18 cellular contexts compared by ENCODE assay signal in genomic region chr4:3491681-3492405, GRCh38. TPM values are rescaled to one million over a fixed set of nuclear protein-coding genes. Genes with fewer than 3 reads are reported as not detected.
A peak's percentile ranks its signal among the peaks of the same experiment; 100 is the strongest.
DNase-seq lines count a peak whose midpoint lies in the region; ATAC-seq and TF ChIP-seq lines count a peak whose summit lies in the region.
"Had no signal": no experiment of that assay in that cellular context is flagged by ENCODE, and none has a peak within 500 bp of the region (broad histone marks: within the 10 kb centered on the region; RNA-seq: fewer than 3 reads in every experiment).

No MANE protein-coding gene starts in this region.

- CTCF ChIA-PET in A673 (lab: Charles Lee), result no interaction called here

- H3K4me3 ChIP-seq in cardiac fibroblast (replicated peaks in 1 of 2; ENCODE audit: low read depth in 2 of 2, low read length in 2 of 2) (no peak overlapping the region), A673 (ENCODE audit: low read depth, low read length, poor library complexity, severe bottlenecking) (no peak overlapping the region)
- H3K4me3 ChIP-seq: gastrocnemius medialis had no signal

- POLR2A ChIA-PET in A673 (lab: Charles Lee; ENCODE audit: low non-redundant PET), result interaction anchor here (0.7 kb wide), 1 partner anchor 23 kb away, joined by 3 read pairs; no protein-coding TSS in a partner anchor

- ATAC-seq in GM19328 (IDR thresholded peaks at IDR 0.05; ENCODE audit: unreplicated experiment), result no peak
- ATAC-seq: gastrocnemius medialis; stimulated activated memory B cell treated with anti-CD40 and anti-IgM and Interleukin-4, amounts not matched to agents 10 μg/mL and 1 μg/mL and 100 μg/mL, for 72 hours; WTC11 had no signal

- no peaks in the 10 kb centered on the region for H3K36me3 ChIP-seq in A673 (ENCODE audit: insufficient read depth, low read length, poor library complexity, severe bottlenecking)
- H3K36me3 ChIP-seq: neutrophil had no signal

- BruUV-seq in A673 (replicated peaks; lab: Mats Ljungman, UMichigan), result no TSS peak

- H3K27ac ChIP-seq in A673 (ENCODE audit: low read depth, low read length, poor library complexity, severe bottlenecking), result no peak overlapping the region
- H3K27ac ChIP-seq: neutrophil had no signal

- H3K4me1 ChIP-seq in A673 (ENCODE audit: insufficient read depth, low read length, poor library complexity, severe bottlenecking), result no peaks in the 10 kb centered on the region

- no peak for TF ChIP-seq CTCF in cardiac fibroblast (IDR thresholded peaks at IDR 0.05; ENCODE audit: low read depth, low read length)
- no peak for TF ChIP-seq CTCF in A673 (conservative IDR thresholded peaks at IDR 0.05; ENCODE audit: low read depth, low read length)

- intact Hi-C loops in A673 (cut with micrococcal nuclease; ENCODE audit: unreplicated experiment), result no loop called here

- H3K9me3 ChIP-seq in A673 (ENCODE audit: low read depth, low read length, poor library complexity, severe bottlenecking), result no peaks in the 10 kb centered on the region
- H3K9me3 ChIP-seq: gastrocnemius medialis, neutrophil had no signal

- H3K27me3 ChIP-seq in A673 (replicated peaks; ENCODE audit: insufficient read depth, low read depth, low read length, poor library complexity), result peaks cover 26% of the 10 kb centered on the region
- H3K27me3 ChIP-seq: gastrocnemius medialis had no signal

- DNase-seq in AG20443 (ENCODE audit: low spot score), result peak; percentile 79
- DNase-seq in HT1080 (ENCODE audit: low read depth), result peak; percentile 43
- DNase-seq in cardiac fibroblast (ENCODE audit: low read depth in 2 of 2), result peak; percentile 25 to 37
- DNase-seq in myocyte (ENCODE audit: low read depth), result peak; percentile 91
- no peak for DNase-seq in dedifferentiated amniotic fluid mesenchymal stem cell (ENCODE audit: extremely low spot score)
- no peak for DNase-seq in SHP77 treated with DMSO at 0.1 percent for 48 hours (lab: John Stamatoyannopoulos, UW)
- no peak for DNase-seq in A673 (ENCODE audit: low spot score)
- DNase-seq: DMS79, gastrocnemius medialis, NCI-H1930, NCI-H526 had no signal

RNA-seq across cellular contexts. Expression of gene DOK7, which starts 28.7 kb away (rescaled TPM):
- total RNA-seq in HT1080 (2014; rRNA removed; shearing (Covaris generic)), result not detected in 2 replicates
- polyA plus RNA-seq in HT1080 (2015; cell fraction: cytosol; rRNA removed), result 0.05 TPM in 1 of 2 replicates, not detected in the other
- 0.05 and 0.18 TPM in 2 replicates for polyA plus RNA-seq in HT1080 (2015; cell fraction: nucleus; rRNA removed)
- total RNA-seq in myocyte (112 and 228 TPM in 2 replicates), A673 (2021) (not detected in 2 replicates)
- polyA plus RNA-seq in myocyte (2012), result 86.3 TPM
- total RNA-seq: activated CD8-positive, alpha-beta memory T cell treated with anti-CD3 and anti-CD28 coated beads for 36 hours; dermis microvascular lymphatic vessel endothelial cell had no signal

RNA-seq across cellular contexts. Expression of gene LRPAP1, which starts 40.4 kb away (rescaled TPM):
- total RNA-seq in HT1080 (2014; rRNA removed; shearing (Covaris generic)), result 160 and 256 TPM in 2 replicates
- 144 and 192 TPM in 2 replicates for polyA plus RNA-seq in HT1080 (2015; cell fraction: cytosol; rRNA removed)
- 196 and 280 TPM in 2 replicates for polyA plus RNA-seq in HT1080 (2015; cell fraction: nucleus; rRNA removed)
- total RNA-seq in myocyte (194 and 195 TPM in 2 replicates), A673 (2021) (171 and 182 TPM in 2 replicates)
- 252 TPM for polyA plus RNA-seq in myocyte (2012)

RNA-seq across cellular contexts. Expression of gene HGFAC, which starts 50.1 kb away (rescaled TPM):
- total RNA-seq in HT1080 (2014; rRNA removed; shearing (Covaris generic)), result not detected in 2 replicates
- polyA plus RNA-seq in HT1080 (2015; cell fraction: cytosol; rRNA removed), result not detected in 2 replicates
- polyA plus RNA-seq in HT1080 (2015; cell fraction: nucleus; rRNA removed), result not detected in 2 replicates
- total RNA-seq in myocyte (0.47 and 0.48 TPM in 2 replicates), A673 (2021) (4.8 TPM in 2 replicates)
- polyA plus RNA-seq in myocyte (2012), result 1.3 TPM
- total RNA-seq: activated CD8-positive, alpha-beta memory T cell treated with anti-CD3 and anti-CD28 coated beads for 36 hours; ureter had no signal

Comparison
In these comparisons a context has a peak if more than half of its experiments do, and no peak if none do; other contexts are left out.
1. DNase-seq: peak in AG20443 (single experiment), HT1080 (single experiment), cardiac fibroblast (2 of 2) and myocyte (single experiment); none in dedifferentiated amniotic fluid mesenchymal stem cell (single experiment), SHP77 treated with DMSO at 0.1 percent for 48 hours (single experiment) and A673 (single experiment).
2. RNA of gene DOK7, which starts 28.7 kb away (total RNA-seq): 112 to 228 TPM in myocyte; not detected in A673 and not detected in HT1080; every median in the first group is over 100 times any median in the second.